In genomic region chr1:157490337-157491165, GRCh38 we compare ENCODE assay signal across 8 cellular contexts.
DNase-seq lines count a peak whose midpoint lies in the region; ATAC-seq, FAIRE-seq and TF ChIP-seq lines count a peak whose summit lies in the region.

No MANE protein-coding gene starts in this region.

- FAIRE-seq in A549 (lab: Jason Lieb, UNC), result no peak

- ATAC-seq in A549 (peak; percentile 60 to 86), WTC11 (peak; percentile 87), GM18498 (IDR thresholded peaks at IDR 0.05; ENCODE audit: unreplicated experiment) (no peak)
- no peak for ATAC-seq in effector memory CD8-positive, alpha-beta T cell (replicated peaks)
- peak; percentile 71 to 73 for ATAC-seq in stimulated activated naive B cell treated with anti-CD40 and anti-IgM and Interleukin-4, amounts not matched to agents 10 μg/mL and 1 μg/mL and 100 μg/mL, for 72 hours (replicated peaks)

- TF ChIP-seq POLR2A in A549 (IDR thresholded peaks at IDR 0.05; ENCODE audit: low read length), result no peak

- peak; percentile 33 to 60 for DNase-seq in A549 (ENCODE audit: low read depth in 1 of 2, low spot score in 1 of 2)
- DNase-seq in GM13976 (ENCODE audit: low spot score), result peak; percentile 54
- peak; percentile 40 for DNase-seq in NCI-H2107 treated with DMSO at 0.1 percent for 48 hours (lab: John Stamatoyannopoulos, UW; ENCODE audit: unreplicated experiment)
- DNase-seq in WTC11 (ENCODE audit: low spot score), result peak; percentile 90
- peak; percentile 25 to 40 (median 25) for DNase-seq in effector memory CD8-positive, alpha-beta T cell
- peak; percentile 41 for DNase-seq in midbrain (lab: John Stamatoyannopoulos, UW)
- peak; percentile 57 for DNase-seq in stimulated activated naive B cell treated with anti-CD40 and anti-IgM and Interleukin-4, amounts not matched to agents 10 μg/mL and 1 μg/mL and 100 μg/mL, for 72 hours

- H3K4me1 ChIP-seq in A549, result no peaks in the 10 kb centered on the region

- H3K4me3 ChIP-seq in A549, result no peak overlapping the region

- no peaks in the 10 kb centered on the region for H3K36me3 Mint-ChIP-seq in WTC11
- no peaks in the 10 kb centered on the region for H3K36me3 Mint-ChIP-seq in effector memory CD8-positive, alpha-beta T cell (ENCODE audit: insufficient read depth)
- H3K36me3 Mint-ChIP-seq in stimulated activated naive B cell treated with anti-CD40 and anti-IgM and Interleukin-4, amounts not matched to agents 10 μg/mL and 1 μg/mL and 100 μg/mL, for 72 hours, result no peaks in the 10 kb centered on the region

- H3K4me1 Mint-ChIP-seq in WTC11, result peaks cover 14% of the 10 kb centered on the region
- H3K4me1 Mint-ChIP-seq in effector memory CD8-positive, alpha-beta T cell (ENCODE audit: low read depth in 2 of 2), result peaks cover 0 to 1% of the 10 kb centered on the region in 2 donors
- H3K4me1 Mint-ChIP-seq in stimulated activated naive B cell treated with anti-CD40 and anti-IgM and Interleukin-4, amounts not matched to agents 10 μg/mL and 1 μg/mL and 100 μg/mL, for 72 hours, result peaks cover 4 to 16% of the 10 kb centered on the region in 2 donors

- 12% methylated on average over 9 of the region's 18 CpGs for WGBS in A549 (ENCODE audit: missing lambda C conversion rate)

- POLR2A ChIA-PET in A549 (lab: Yijun Ruan, JAX) (no interaction called here), WTC11 (lab: Charles Lee) (no interaction called here)

- TF ChIP-seq CTCF in A549 (IDR thresholded peaks at IDR 0.05) (peak; percentile 60), GM13976 (IDR thresholded peaks at IDR 0.05; ENCODE audit: borderline replicate concordance, control extremely low read depth, extremely low read depth, insufficient read depth, missing control alignments) (peak; percentile 61), WTC11 (IDR thresholded peaks at IDR 0.05) (peak; percentile 58; the same call in 1 of the 2 replicates)

- CTCF ChIA-PET in A549 (lab: Yijun Ruan, JAX), result interaction anchor here (0.6 to 9.4 kb wide), 12 partner anchors 9 to 391 kb away, joined by 3 to 52 read pairs (median 4); partner anchors contain the start of gene ETV3L
- CTCF ChIA-PET in WTC11 (lab: Charles Lee), result interaction anchor here (0.7 to 1.5 kb wide), 4 partner anchors 15 to 295 kb away, joined by 3 to 7 read pairs (median 4); no protein-coding TSS in a partner anchor

- in situ Hi-C loops in GM13976 (cut with MboI; ENCODE audit: low sequenced_read_pairs, unreplicated experiment), result no loop called here

- no peak for TF ChIP-seq EP300 in A549 (IDR thresholded peaks at IDR 0.05)

- H3K4me3 Mint-ChIP-seq in WTC11, result no peak overlapping the region
- H3K4me3 Mint-ChIP-seq in effector memory CD8-positive, alpha-beta T cell, result no peak overlapping the region
- no peak overlapping the region for H3K4me3 Mint-ChIP-seq in stimulated activated naive B cell treated with anti-CD40 and anti-IgM and Interleukin-4, amounts not matched to agents 10 μg/mL and 1 μg/mL and 100 μg/mL, for 72 hours

- no peaks in the 10 kb centered on the region for H3K27me3 Mint-ChIP-seq in WTC11 (ENCODE audit: low read depth)
- H3K27me3 Mint-ChIP-seq in effector memory CD8-positive, alpha-beta T cell, result peaks cover 36 to 44% of the 10 kb centered on the region in 2 donors
- peaks cover 4 to 29% of the 10 kb centered on the region in 2 donors for H3K27me3 Mint-ChIP-seq in stimulated activated naive B cell treated with anti-CD40 and anti-IgM and Interleukin-4, amounts not matched to agents 10 μg/mL and 1 μg/mL and 100 μg/mL, for 72 hours

- H3K27ac ChIP-seq in A549, result no peak overlapping the region

- no peaks in the 10 kb centered on the region for H3K9me3 Mint-ChIP-seq in WTC11
- no peaks in the 10 kb centered on the region for H3K9me3 Mint-ChIP-seq in effector memory CD8-positive, alpha-beta T cell
- H3K9me3 Mint-ChIP-seq in stimulated activated naive B cell treated with anti-CD40 and anti-IgM and Interleukin-4, amounts not matched to agents 10 μg/mL and 1 μg/mL and 100 μg/mL, for 72 hours, result no peaks in the 10 kb centered on the region

- no peaks in the 10 kb centered on the region for H3K9me3 ChIP-seq in A549

- peak; percentile 44 to 53 for TF ChIP-seq RAD21 in A549 (conservative IDR thresholded peaks at IDR 0.05 in 1 of 2, IDR thresholded peaks at IDR 0.05 in 1 of 2)

- no peak overlapping the region for H3K4me2 ChIP-seq in A549

- no peak overlapping the region for H3K27ac Mint-ChIP-seq in WTC11
- no peak overlapping the region for H3K27ac Mint-ChIP-seq in effector memory CD8-positive, alpha-beta T cell
- H3K27ac Mint-ChIP-seq in stimulated activated naive B cell treated with anti-CD40 and anti-IgM and Interleukin-4, amounts not matched to agents 10 μg/mL and 1 μg/mL and 100 μg/mL, for 72 hours, result no peak overlapping the region

TF ChIP-seq in A549, 52 proteins besides CTCF, POLR2A, EP300 and RAD21:
- peak; percentile 65 for TF ChIP-seq SMC3 (IDR thresholded peaks at IDR 0.05)
- no peak for TF ChIP-seq ESRRA (IDR thresholded peaks at IDR 0.05; ENCODE audit: borderline replicate concordance, low read length)

TF ChIP-seq in WTC11, 78 proteins besides CTCF, POLR2A, EP300 and RAD21 (continues in another document):
- no peak for TF ChIP-seq ZNF317 (CRISPR knock-in tag; IDR thresholded peaks at IDR 0.05; ENCODE audit: borderline replicate concordance, low read depth)
- no peak for TF ChIP-seq FOXP1 (CRISPR knock-in tag; IDR thresholded peaks at IDR 0.05; ENCODE audit: borderline replicate concordance)
- no peak for TF ChIP-seq ZNF425 (CRISPR knock-in tag; conservative IDR thresholded peaks at IDR 0.05)
- no peak for TF ChIP-seq JUN (CRISPR knock-in tag; IDR thresholded peaks at IDR 0.05)
- no peak for TF ChIP-seq ZNF396 (CRISPR knock-in tag; IDR thresholded peaks at IDR 0.05; ENCODE audit: borderline replicate concordance)
- TF ChIP-seq, protein P1, sequence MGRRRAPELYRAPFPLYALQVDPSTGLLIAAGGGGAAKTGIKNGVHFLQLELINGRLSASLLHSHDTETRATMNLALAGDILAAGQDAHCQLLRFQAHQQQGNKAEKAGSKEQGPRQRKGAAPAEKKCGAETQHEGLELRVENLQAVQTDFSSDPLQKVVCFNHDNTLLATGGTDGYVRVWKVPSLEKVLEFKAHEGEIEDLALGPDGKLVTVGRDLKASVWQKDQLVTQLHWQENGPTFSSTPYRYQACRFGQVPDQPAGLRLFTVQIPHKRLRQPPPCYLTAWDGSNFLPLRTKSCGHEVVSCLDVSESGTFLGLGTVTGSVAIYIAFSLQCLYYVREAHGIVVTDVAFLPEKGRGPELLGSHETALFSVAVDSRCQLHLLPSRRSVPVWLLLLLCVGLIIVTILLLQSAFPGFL (CRISPR knock-in tag; IDR thresholded peaks at IDR 0.05; ENCODE audit: borderline replicate concordance), result no peak
- no peak for TF ChIP-seq ZMAT4 (CRISPR knock-in tag; IDR thresholded peaks at IDR 0.05)
- TF ChIP-seq NFATC4 (CRISPR knock-in tag; IDR thresholded peaks at IDR 0.05), result no peak
- TF ChIP-seq ZBTB43 (CRISPR knock-in tag; IDR thresholded peaks at IDR 0.05), result no peak

Comparison
In these comparisons a context has a peak if more than half of its experiments do, and no peak if none do; other contexts are left out.
1. ATAC-seq: peak in A549 (2 of 2), WTC11 (single experiment) and stimulated activated naive B cell treated with anti-CD40 and anti-IgM and Interleukin-4, amounts not matched to agents 10 μg/mL and 1 μg/mL and 100 μg/mL, for 72 hours (2 of 2); none in effector memory CD8-positive, alpha-beta T cell (single experiment) and GM18498 (single experiment).
2. DNase-seq: peak in every context shown above with its lines; median percentile 90 in WTC11; 57 in stimulated activated naive B cell treated with anti-CD40 and anti-IgM and Interleukin-4, amounts not matched to agents 10 μg/mL and 1 μg/mL and 100 μg/mL, for 72 hours; 54 in GM13976; 46 in A549; 41 in midbrain; 40 in NCI-H2107 treated with DMSO at 0.1 percent for 48 hours; 25 in effector memory CD8-positive, alpha-beta T cell.
3. Of the 8 proteins assayed by ChIP-seq in both WTC11 and A549: peak only in WTC11: none; only in A549: none; in both: CTCF; in neither: 7.
4. Peak in every context shown above with its lines, with median percentiles within 50 percentile points of each other: CTCF ChIP-seq.